27 cellular contexts compared by ENCODE assay signal in genomic region chr4:155883895-155884294, GRCh38. TPM values are rescaled to one million over a fixed set of nuclear protein-coding genes. Genes with fewer than 3 reads are reported as not detected.
A peak's percentile ranks its signal among the peaks of the same experiment; 100 is the strongest.
DNase-seq lines count a peak whose midpoint lies in the region; ATAC-seq and TF ChIP-seq lines count a peak whose summit lies in the region.
"Had no signal": no experiment of that assay in that cellular context is flagged by ENCODE, and none has a peak within 500 bp of the region (broad histone marks: within the 10 kb centered on the region; RNA-seq: fewer than 3 reads in every experiment).

No MANE protein-coding gene starts in this region.

- H3K9me3 ChIP-seq in H9 (ENCODE audit: control insufficient read depth, low read depth, low read length) (no peaks in the 10 kb centered on the region), right lobe of liver (no peaks in the 10 kb centered on the region)
- H3K9me3 ChIP-seq: BE2C, BLaER1 had no signal

- H3K14ac ChIP-seq in H9 (ENCODE audit: insufficient read depth, low read length) = no peak overlapping the region

- no peak overlapping the region for H2BK20ac ChIP-seq in H9 (ENCODE audit: low read depth, low read length, poor library complexity, severe bottlenecking)

- peak overlapping the region; percentile 40 for H2AFZ ChIP-seq in H9 (ENCODE audit: low read length)

- H4K20me1 ChIP-seq in H9 (ENCODE audit: control insufficient read depth, insufficient read depth, insufficient read length) = no peaks in the 10 kb centered on the region
- H4K20me1 ChIP-seq: BLaER1 had no signal

- H2AK5ac ChIP-seq in H9 (ENCODE audit: insufficient read length, low read length) = no peak overlapping the region

- H3K23ac ChIP-seq in H9 (ENCODE audit: insufficient read length, low read depth, low read length) = no peak overlapping the region

- H3K18ac ChIP-seq in H9 (ENCODE audit: insufficient read length, low read depth, low read length) = no peak overlapping the region

- H2BK15ac ChIP-seq in H9 (ENCODE audit: low read depth, low read length) = no peak overlapping the region

- TF ChIP-seq POLR2A in right lobe of liver (IDR thresholded peaks at IDR 0.05) = no peak

- H3K27ac ChIP-seq in H9 (ENCODE audit: insufficient read length, low read depth, low read length) (no peak overlapping the region), right lobe of liver (peak overlapping the region; percentile 54 to 85 (median 75))
- H3K27ac ChIP-seq: BLaER1 had no signal

- H3K27ac Mint-ChIP-seq in H9 = no peak overlapping the region
- H3K27ac Mint-ChIP-seq in activated CD8-positive, alpha-beta T cell treated with anti-CD3 and anti-CD28 coated beads, Interleukin-2, amount 10 ng/mL, durations not matched to agents 7 days and 5 days = no peak overlapping the region
- H3K27ac Mint-ChIP-seq: CD14-positive monocyte; CD4-positive, CD25-positive, alpha-beta regulatory T cell had no signal

- peaks cover 2 to 4% of the 10 kb centered on the region in 2 experiments; a peak in 2 of 4 replicates for H3K4me1 Mint-ChIP-seq in H9
- no peaks in the 10 kb centered on the region for H3K4me1 Mint-ChIP-seq in activated CD8-positive, alpha-beta T cell treated with anti-CD3 and anti-CD28 coated beads, Interleukin-2, amount 10 ng/mL, durations not matched to agents 7 days and 5 days (ENCODE audit: low read depth)
- H3K4me1 Mint-ChIP-seq: CD14-positive monocyte; CD4-positive, alpha-beta memory T cell; CD4-positive, CD25-positive, alpha-beta regulatory T cell; CD8-positive, alpha-beta memory T cell had no signal

- intact Hi-C loops in right lobe of liver (cut with DNase I) = no loop called here

- no peaks in the 10 kb centered on the region for H3K79me1 ChIP-seq in H9 (ENCODE audit: insufficient read depth, low read depth, low read length, poor library complexity, severe bottlenecking)

- POLR2A ChIA-PET in activated CD8-positive, alpha-beta T cell treated with anti-CD3 and anti-CD28 coated beads, Interleukin-2, amount 10 ng/mL, durations not matched to agents 7 days and 5 days (lab: Charles Lee) = no interaction called here

- no peak overlapping the region for H3K4me3 ChIP-seq in right lobe of liver
- H3K4me3 ChIP-seq: BLaER1, GM12878 had no signal

- ATAC-seq in GM18870 (IDR thresholded peaks at IDR 0.05; ENCODE audit: unreplicated experiment) (peak; percentile 38), right lobe of liver (peak; percentile 57 to 71 (median 66)), GM21619 (IDR thresholded peaks at IDR 0.05; ENCODE audit: unreplicated experiment) (no peak)
- ATAC-seq in activated CD8-positive, alpha-beta T cell treated with anti-CD3 and anti-CD28 coated beads, Interleukin-2, amount 10 ng/mL, durations not matched to agents 7 days and 5 days = no peak
- ATAC-seq: GM12878 had no signal

- H4K8ac ChIP-seq in H9 (replicated peaks; ENCODE audit: insufficient read length, low read depth, low read length) = no peak overlapping the region

- no peak overlapping the region for H3K4ac ChIP-seq in H9 (ENCODE audit: low read depth, low read length)

- peaks cover 12 to 16% (median 14%) of the 10 kb centered on the region in 3 experiments for H3K36me3 Mint-ChIP-seq in H9 (ENCODE audit: insufficient read depth in 1 of 3, low read depth in 3 of 3)
- no peaks in the 10 kb centered on the region for H3K36me3 Mint-ChIP-seq in activated CD8-positive, alpha-beta T cell treated with anti-CD3 and anti-CD28 coated beads, Interleukin-2, amount 10 ng/mL, durations not matched to agents 7 days and 5 days (ENCODE audit: low read depth)
- H3K36me3 Mint-ChIP-seq: CD14-positive monocyte; CD4-positive, alpha-beta memory T cell; CD4-positive, CD25-positive, alpha-beta regulatory T cell; CD8-positive, alpha-beta memory T cell had no signal

- no peak overlapping the region for H4K5ac ChIP-seq in H9 (ENCODE audit: insufficient read length, low read depth, low read length)

- no peak overlapping the region for H3K4me2 ChIP-seq in H9 (ENCODE audit: insufficient read depth, insufficient read length, low read length)
- H3K4me2 ChIP-seq: BLaER1 had no signal

- H2BK12ac ChIP-seq in H9 (ENCODE audit: insufficient read length, low read depth, low read length) = no peak overlapping the region

- TF ChIP-seq CTCF in H9 (conservative IDR thresholded peaks at IDR 0.05) = no peak
- TF ChIP-seq CTCF in right lobe of liver (IDR thresholded peaks at IDR 0.05) = no peak

- no peak overlapping the region for H3K56ac ChIP-seq in H9 (ENCODE audit: insufficient read length, low read depth, low read length)

- H3K23me2 ChIP-seq in H9 (ENCODE audit: insufficient read length, low read depth, low read length, poor library complexity, severe bottlenecking) = no peaks in the 10 kb centered on the region

- no peaks in the 10 kb centered on the region for H3K36me3 ChIP-seq in right lobe of liver
- H3K36me3 ChIP-seq: BE2C, BLaER1 had no signal

- H3K27me3 Mint-ChIP-seq in H9 (ENCODE audit: low read depth) = no peaks in the 10 kb centered on the region
- H3K27me3 Mint-ChIP-seq in activated CD8-positive, alpha-beta T cell treated with anti-CD3 and anti-CD28 coated beads, Interleukin-2, amount 10 ng/mL, durations not matched to agents 7 days and 5 days (ENCODE audit: low read depth) = peaks cover 2% of the 10 kb centered on the region
- H3K27me3 Mint-ChIP-seq: CD4-positive, CD25-positive, alpha-beta regulatory T cell had no signal

- H3K4me1 ChIP-seq in H9 (ENCODE audit: insufficient read depth, low read length) = no peaks in the 10 kb centered on the region
- H3K4me1 ChIP-seq in right lobe of liver = peaks cover 0 to 74% (median 24%) of the 10 kb centered on the region in 4 donors
- H3K4me1 ChIP-seq: BE2C, BLaER1 had no signal

- H3K4me3 Mint-ChIP-seq in H9 = no peak overlapping the region
- no peak overlapping the region for H3K4me3 Mint-ChIP-seq in activated CD8-positive, alpha-beta T cell treated with anti-CD3 and anti-CD28 coated beads, Interleukin-2, amount 10 ng/mL, durations not matched to agents 7 days and 5 days
- H3K4me3 Mint-ChIP-seq: CD14-positive monocyte; CD4-positive, alpha-beta memory T cell; CD4-positive, CD25-positive, alpha-beta regulatory T cell; CD8-positive, alpha-beta memory T cell had no signal

- WGBS in H9 (ENCODE audit: extremely low coverage, insufficient read length, low lambda C conversion rate) = no CpG with 5 or more reads among the region's 3 CpGs
- 21% methylated on average over 3 of the region's 3 CpGs for WGBS in right lobe of liver (ENCODE audit: insufficient coverage, low coverage, low lambda C conversion rate, missing lambda C conversion rate)

- DNase-seq in H9 (no peak), right lobe of liver (peak in 1 of 3 donors; percentile 65), NCI-H187 (lab: John Stamatoyannopoulos, UW) (no peak)
- DNase-seq in activated CD8-positive, alpha-beta T cell treated with anti-CD3 and anti-CD28 coated beads, Interleukin-2, amount 10 ng/mL, durations not matched to agents 7 days and 5 days = no peak
- DNase-seq: 8988T; ACHN; BE2C; C1 segment of cervical spinal cord; CD4-positive, alpha-beta memory T cell; CD4-positive, CD25-positive, alpha-beta regulatory T cell; CD8-positive, alpha-beta memory T cell; COR-L47; DMS 273 treated with DMSO at 0.1 percent for 48 hours; DMS153; DMS53; DMS79; DND-41; EL; GDM1 had no signal

- no peak overlapping the region for H3T11ph ChIP-seq in H9 (ENCODE audit: low read length)

- no peak overlapping the region for H2BK120ac ChIP-seq in H9 (ENCODE audit: low read depth, low read length, poor library complexity, severe bottlenecking)

- H4K91ac ChIP-seq in H9 (ENCODE audit: insufficient read length, low read depth, low read length) = no peak overlapping the region

- H3K27me3 ChIP-seq in H9 (ENCODE audit: insufficient read depth, low read length) (no peaks in the 10 kb centered on the region), right lobe of liver (no peaks in the 10 kb centered on the region)
- H3K27me3 ChIP-seq: BE2C, BLaER1 had no signal

- H2BK5ac ChIP-seq in H9 (ENCODE audit: insufficient read length, low read length) = no peak overlapping the region

- H3K9me3 Mint-ChIP-seq in H9 = peaks cover 15 to 20% of the 10 kb centered on the region in 2 experiments; a peak in 4 of 5 replicates
- H3K9me3 Mint-ChIP-seq in activated CD8-positive, alpha-beta T cell treated with anti-CD3 and anti-CD28 coated beads, Interleukin-2, amount 10 ng/mL, durations not matched to agents 7 days and 5 days (ENCODE audit: insufficient read depth) = no peaks in the 10 kb centered on the region

- CTCF ChIA-PET in activated CD8-positive, alpha-beta T cell treated with anti-CD3 and anti-CD28 coated beads, Interleukin-2, amount 10 ng/mL, durations not matched to agents 7 days and 5 days (lab: Charles Lee) = no interaction called here

- no peak overlapping the region for H3K9ac ChIP-seq in H9 (ENCODE audit: extremely low read depth, insufficient read length, low read length)
- H3K9ac ChIP-seq: BLaER1 had no signal

- H3K79me2 ChIP-seq in H9 (ENCODE audit: insufficient read depth, low read length) = no peaks in the 10 kb centered on the region

RNA-seq across cellular contexts. Expression of gene ASIC5, which starts 17.8 kb away (rescaled TPM):
- total RNA-seq in H9 (2021) (not detected in 2 replicates), right lobe of liver (not detected)
- total RNA-seq in activated CD8-positive, alpha-beta T cell treated with anti-CD3 and anti-CD28 coated beads, Interleukin-2, amount 10 ng/mL, durations not matched to agents 7 days and 5 days = not detected
- total RNA-seq: A673; CD4-positive, alpha-beta memory T cell; CD4-positive, CD25-positive, alpha-beta regulatory T cell; CD8-positive, alpha-beta memory T cell; Daoy; G401; GM12878 had no signal

RNA-seq across cellular contexts. Expression of gene TDO2, which starts 19.6 kb away (rescaled TPM):
- total RNA-seq in H9 (2021) (not detected in 2 replicates), right lobe of liver (100 to 1,000 TPM; 158 to 634 (median 569) TPM)
- not detected for total RNA-seq in activated CD8-positive, alpha-beta T cell treated with anti-CD3 and anti-CD28 coated beads, Interleukin-2, amount 10 ng/mL, durations not matched to agents 7 days and 5 days
- total RNA-seq: CD4-positive, alpha-beta memory T cell; CD4-positive, CD25-positive, alpha-beta regulatory T cell; CD8-positive, alpha-beta memory T cell had no signal

Comparison
In these comparisons a context has a peak if more than half of its experiments do, and no peak if none do; other contexts are left out.
1. ATAC-seq: peak in GM18870 (single experiment) and right lobe of liver (4 of 4); none in GM21619 (single experiment) and activated CD8-positive, alpha-beta T cell treated with anti-CD3 and anti-CD28 coated beads, Interleukin-2, amount 10 ng/mL, durations not matched to agents 7 days and 5 days (single experiment).
2. RNA of gene TDO2, which starts 19.6 kb away (total RNA-seq): 158 to 634 TPM in right lobe of liver; not detected in H9 and not detected in activated CD8-positive, alpha-beta T cell treated with anti-CD3 and anti-CD28 coated beads, Interleukin-2, amount 10 ng/mL, durations not matched to agents 7 days and 5 days; every median in the first group is over 100 times any median in the second.